8 cellular contexts compared by ENCODE assay signal in the genomic region with DNA sequence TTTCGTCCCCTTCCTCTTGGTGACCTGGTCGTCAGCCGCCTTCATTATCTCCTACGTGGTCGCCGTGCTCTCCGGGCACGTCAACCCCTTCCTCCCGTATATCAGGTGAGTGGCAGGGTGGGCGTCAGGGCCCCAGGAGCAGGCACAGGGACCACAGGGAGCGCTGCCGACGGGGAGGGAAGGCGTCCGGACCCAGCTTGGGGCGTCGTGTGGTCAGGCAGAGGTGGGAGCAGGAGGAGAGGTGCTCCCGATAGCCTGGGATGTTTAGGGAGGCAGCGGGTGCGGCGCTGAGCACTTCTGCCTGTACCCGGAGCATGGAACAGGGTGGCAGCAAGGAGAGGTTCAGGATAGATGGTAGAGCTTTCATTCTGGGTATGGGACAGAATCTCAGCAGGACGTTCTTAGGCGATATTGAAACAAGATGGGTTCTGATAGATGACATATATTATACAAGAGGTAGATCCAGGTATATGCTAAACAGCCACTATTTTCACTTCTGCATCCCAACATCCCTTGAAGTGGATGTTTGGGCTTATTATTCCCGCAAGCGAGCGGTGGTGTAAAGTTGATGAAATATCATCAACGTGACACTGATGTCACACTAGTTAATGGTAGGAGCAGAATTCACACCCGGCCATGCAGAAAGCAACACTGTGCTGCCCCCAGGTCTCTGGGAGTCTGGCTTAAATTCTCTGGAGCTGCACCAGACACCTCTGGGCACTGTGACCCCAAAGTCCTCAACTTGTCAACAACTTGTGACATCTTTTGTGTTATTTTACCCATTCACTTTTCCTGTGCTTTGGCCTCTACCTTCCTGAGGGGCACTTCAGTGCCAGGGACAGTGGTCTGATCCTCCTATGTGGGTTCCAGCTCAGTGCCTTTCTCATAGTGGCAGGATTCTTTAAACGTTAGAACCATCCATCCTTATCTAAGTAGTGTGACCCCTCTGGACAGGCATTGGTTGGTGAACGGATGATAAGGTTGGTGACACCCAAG.
DNase-seq lines count a peak whose midpoint lies in the region; ATAC-seq lines count a peak whose summit lies in the region.

No MANE protein-coding gene starts in this region.

- H3K4me3 ChIP-seq in SK-N-MC (peak overlapping the region; percentile 85), endocrine pancreas (ENCODE audit: control insufficient read depth, insufficient read depth, low read length) (peak overlapping the region; percentile 85), mucosa of rectum (ENCODE audit: low read length in 2 of 2) (peak overlapping the region; percentile 86 to 91)

- H3K27ac ChIP-seq in SK-N-MC: no peak overlapping the region
- peak overlapping the region; percentile 89 for H3K27ac ChIP-seq in mucosa of rectum (ENCODE audit: low read depth in 2 of 2, low read length in 2 of 2)

- H3K4me1 ChIP-seq in endocrine pancreas (ENCODE audit: control insufficient read depth, insufficient read depth, low read length) (no peaks in the 10 kb centered on the region), mucosa of rectum (ENCODE audit: control insufficient read depth in 2 of 2, insufficient read depth in 2 of 2, low read length in 2 of 2) (no peaks in the 10 kb centered on the region)

- H3K36me3 ChIP-seq in SK-N-MC (ENCODE audit: insufficient read depth, low read length): no peaks in the 10 kb centered on the region
- H3K36me3 ChIP-seq in endocrine pancreas (ENCODE audit: control insufficient read depth, insufficient read depth, low read length): no peaks in the 10 kb centered on the region
- no peaks in the 10 kb centered on the region for H3K36me3 ChIP-seq in mucosa of rectum (ENCODE audit: control insufficient read depth in 2 of 2, insufficient read depth in 2 of 2, low read length in 2 of 2)

- H3K9me3 ChIP-seq in SK-N-MC (ENCODE audit: low read depth, low read length) (no peaks in the 10 kb centered on the region), endocrine pancreas (ENCODE audit: control insufficient read depth, low read length) (no peaks in the 10 kb centered on the region), mucosa of rectum (ENCODE audit: control insufficient read depth in 2 of 2, low read length in 2 of 2) (no peaks in the 10 kb centered on the region)

- H3K27me3 ChIP-seq in endocrine pancreas (ENCODE audit: control insufficient read depth, insufficient read depth, low read length) (no peaks in the 10 kb centered on the region), mucosa of rectum (ENCODE audit: control insufficient read depth in 2 of 2, insufficient read depth in 2 of 2, low read length in 2 of 2) (no peaks in the 10 kb centered on the region)

- H3K9ac ChIP-seq in SK-N-MC (ENCODE audit: insufficient read length): peak overlapping the region; percentile 83
- peak overlapping the region; percentile 99 for H3K9ac ChIP-seq in endocrine pancreas (ENCODE audit: control insufficient read depth, insufficient read depth, low read length)
- peak overlapping the region; percentile 89 to 94 for H3K9ac ChIP-seq in mucosa of rectum (ENCODE audit: low read depth in 1 of 2, low read length in 2 of 2)

- DNase-seq in AG08396 (ENCODE audit: low spot score): peak; percentile 41
- no peak for DNase-seq in SK-N-MC (ENCODE audit: low read depth, low spot score)
- no peak for DNase-seq in NCI-H2029 (lab: John Stamatoyannopoulos, UW)
- DNase-seq in COR-L47 (lab: John Stamatoyannopoulos, UW): no peak

- ATAC-seq in GM18867 (IDR thresholded peaks at IDR 0.05; ENCODE audit: unreplicated experiment): peak; percentile 23
- peak; percentile 11 for ATAC-seq in HG03066 (IDR thresholded peaks at IDR 0.05; ENCODE audit: low read depth, unreplicated experiment)
